ENCODE assay signal across 8 cellular contexts in genomic region chr19:50427997-50428425, GRCh38. TPM values are rescaled to one million over a fixed set of nuclear protein-coding genes. Genes with fewer than 3 reads are reported as not detected.
DNase-seq lines count a peak whose midpoint lies in the region; ATAC-seq, FAIRE-seq and TF ChIP-seq lines count a peak whose summit lies in the region.

No MANE protein-coding gene starts in this region.

- ATAC-seq in GM18505 (IDR thresholded peaks at IDR 0.05; ENCODE audit: unreplicated experiment) = no peak
- ATAC-seq in T-helper 17 cell = peak; percentile 28
- no peak for ATAC-seq in thoracic aorta (ENCODE audit: insufficient number of reproducible peaks, low FRiP score, low read depth)
- ATAC-seq in GM19023 (IDR thresholded peaks at IDR 0.05; ENCODE audit: unreplicated experiment) = no peak
- ATAC-seq in HG02885 (IDR thresholded peaks at IDR 0.05; ENCODE audit: poor library complexity, unreplicated experiment) = no peak

- no peak for TF ChIP-seq CTCF in H1 (IDR thresholded peaks at IDR 0.05; ENCODE audit: control extremely low read depth in 1 of 3, insufficient read depth in 1 of 3, low read depth in 1 of 3, low read length in 3 of 3)
- TF ChIP-seq CTCF in thoracic aorta (IDR thresholded peaks at IDR 0.05) = no peak

- H2AK5ac ChIP-seq in H1 (ENCODE audit: low read depth, low read length) = no peak overlapping the region

- no peaks in the 10 kb centered on the region for H4K20me1 ChIP-seq in H1 (replicated peaks in 1 of 2; ENCODE audit: control insufficient read depth in 1 of 2, insufficient read depth in 2 of 2, low read length in 2 of 2)

- H3K4me3 Mint-ChIP-seq in T-helper 17 cell = peak overlapping the region; percentile 58

- no peaks in the 10 kb centered on the region for H3K79me1 ChIP-seq in H1 (ENCODE audit: low read depth, low read length)

- H4K91ac ChIP-seq in H1 (replicated peaks; ENCODE audit: insufficient read length, low read length) = peak overlapping the region; percentile 42

- peak overlapping the region; percentile 46; the same call in 1 of the 2 replicates for H4K8ac ChIP-seq in H1 (ENCODE audit: extremely low read depth, insufficient read depth, low read length)

- no peak overlapping the region for H2AFZ ChIP-seq in H1 (ENCODE audit: low read length)

- H3K27me3 ChIP-seq in H1 (replicated peaks in 1 of 4; ENCODE audit: control insufficient read depth in 3 of 4, extremely low read depth in 1 of 4, insufficient read depth in 3 of 4, low read length in 3 of 4) (peaks cover 0 to 19% (median 8%) of the 10 kb centered on the region in 4 experiments; a peak in 4 of 7 replicates), thoracic aorta (replicated peaks; ENCODE audit: insufficient read depth) (peaks cover 5% of the 10 kb centered on the region)

- H3K4me3 ChIP-seq in H1 (ENCODE audit: extremely low read depth in 1 of 4, insufficient read depth in 2 of 4, low read depth in 3 of 4, low read length in 4 of 4) (peak overlapping the region in 3 of 4 experiments; percentile 11 to 50 (median 23); a peak in 5 of 8 replicates), thoracic aorta (peak overlapping the region; percentile 48)

- H3K23ac ChIP-seq in H1 (ENCODE audit: insufficient read length) = no peak overlapping the region

- no peak overlapping the region for H3K4ac ChIP-seq in H1 (replicated peaks; ENCODE audit: insufficient read length, low read depth, low read length)

- CTCF ChIA-PET in H1 (lab: Charles Lee; ENCODE audit: partially characterized antibody) = interaction anchor here (0.7 to 2.4 kb wide), 13 partner anchors 8 to 297 kb away, joined by 3 to 13 read pairs (median 3); partner anchors contain the start of genes POLD1 and SPIB

- POLR2A ChIA-PET in H1 (lab: Charles Lee; ENCODE audit: partially characterized antibody) = interaction anchor here (0.9 to 3.1 kb wide), 13 partner anchors 9 to 377 kb away, joined by 3 to 15 read pairs (median 4); partner anchors contain the start of genes POLD1 and SPIB

- peak overlapping the region; percentile 60; the same call in 1 of the 2 replicates for H2BK12ac ChIP-seq in H1 (ENCODE audit: low read depth, low read length)

- no peak for TF ChIP-seq EP300 in H1 (IDR thresholded peaks at IDR 0.05; ENCODE audit: borderline replicate concordance in 1 of 2, low read depth in 2 of 2, low read length in 2 of 2)

- H3K14ac ChIP-seq in H1 (ENCODE audit: insufficient read length) = no peak overlapping the region

- H3K56ac ChIP-seq in H1 (replicated peaks; ENCODE audit: insufficient read length, low read depth, low read length) = no peak overlapping the region

- H3K9ac ChIP-seq in H1 (replicated peaks in 1 of 4; ENCODE audit: extremely low read depth in 1 of 4, low read depth in 3 of 4, low read length in 3 of 4) = peak overlapping the region in 2 of 4 experiments; percentile 25 to 32; a peak in 4 of 7 replicates

- H2BK15ac ChIP-seq in H1 (ENCODE audit: low read length) = 0 out of 2 replicates have a peak overlapping the region, but pooled peaks have one; percentile 29

- 0 out of 2 replicates have a peak overlapping the region, but pooled peaks have one; percentile 32 for H2BK20ac ChIP-seq in H1 (ENCODE audit: low read length)

- peak overlapping the region; percentile 71; the same call in 1 of the 2 replicates for H2BK5ac ChIP-seq in H1 (ENCODE audit: low read depth, low read length)

- no peak for DNase-seq in T-helper 17 cell
- DNase-seq in H1 (ENCODE audit: low read depth in 1 of 2, low spot score in 2 of 2) = peak; percentile 62 to 84
- DNase-seq in mesenteric fat pad (ENCODE audit: low spot score) = peak; percentile 93
- DNase-seq in thoracic aorta (ENCODE audit: low spot score) = no peak
- DNase-seq in NCI-H128 (lab: John Stamatoyannopoulos, UW; ENCODE audit: unreplicated experiment) = no peak

- H3K27me3 Mint-ChIP-seq in T-helper 17 cell = peaks cover 8% of the 10 kb centered on the region

- H3K4me1 Mint-ChIP-seq in T-helper 17 cell = peaks cover 9% of the 10 kb centered on the region

- no peaks in the 10 kb centered on the region for H3K79me2 ChIP-seq in H1 (ENCODE audit: control insufficient read depth in 1 of 2, insufficient read depth in 2 of 2, low read length in 2 of 2)

- H2BK120ac ChIP-seq in H1 (replicated peaks; ENCODE audit: low read depth, low read length) = no peak overlapping the region

- WGBS in H1 (ENCODE audit: extremely low coverage in 1 of 2, insufficient coverage in 1 of 2, insufficient read length in 1 of 2, insufficient replicate concordance in 2 of 2, low coverage in 1 of 2, low lambda C conversion rate in 2 of 2, missing lambda C conversion rate in 1 of 2), 2 experiments = 9% methylated on average over 37 of the region's 38 CpGs; no CpG with 5 or more reads in 1 of the 2 experiments

- no peak for FAIRE-seq in H1 (lab: Jason Lieb, UNC)

- H3K27ac Mint-ChIP-seq in T-helper 17 cell = no peak overlapping the region

- H3K18ac ChIP-seq in H1 (ENCODE audit: extremely low read depth, low read length) = peak overlapping the region; percentile 60; the same call in 1 of the 2 replicates

- H4K5ac ChIP-seq in H1 (ENCODE audit: insufficient read length, low read depth, low read length) = no peak overlapping the region

- no peak overlapping the region for H3K27ac ChIP-seq in H1 (ENCODE audit: low read depth, low read length)
- H3K27ac ChIP-seq in thoracic aorta = no peak overlapping the region

- TF ChIP-seq POLR2A in GM18505 (IDR thresholded peaks at IDR 0.05; ENCODE audit: borderline replicate concordance, extremely low read depth, insufficient read depth, insufficient read length) = peak; percentile 41
- no peak for TF ChIP-seq POLR2A in H1 (IDR thresholded peaks at IDR 0.05; ENCODE audit: control extremely low read depth in 1 of 2, low read depth in 2 of 2, low read length in 2 of 2)

- H3K9me3 ChIP-seq in T-helper 17 cell (ENCODE audit: control insufficient read depth, low read length, poor library complexity, severe bottlenecking) (no peaks in the 10 kb centered on the region), H1 (ENCODE audit: insufficient read depth in 2 of 2, low read depth in 1 of 2, low read length in 1 of 2) (no peaks in the 10 kb centered on the region), thoracic aorta (no peaks in the 10 kb centered on the region)

- H3K4me2 ChIP-seq in H1 (ENCODE audit: insufficient read depth in 1 of 2, low read depth in 2 of 2, low read length in 2 of 2) = peak overlapping the region; percentile 52 to 73; a peak in 3 of 4 replicates

- H3K36me3 ChIP-seq in H1 (ENCODE audit: control insufficient read depth in 2 of 4, insufficient read depth in 4 of 4, low read length in 3 of 4) (no peaks in the 10 kb centered on the region), thoracic aorta (no peaks in the 10 kb centered on the region)

- peaks cover 1% of the 10 kb centered on the region for H3K36me3 Mint-ChIP-seq in T-helper 17 cell (ENCODE audit: low read depth)

- H3K23me2 ChIP-seq in H1 (ENCODE audit: low read depth, low read length) = peaks cover 3% of the 10 kb centered on the region; the same call in 1 of the 2 replicates

- no peak; a peak in 1 of 4 replicates for TF ChIP-seq RAD21 in H1 (IDR thresholded peaks at IDR 0.05 in 1 of 2, conservative IDR thresholded peaks at IDR 0.05 in 1 of 2; ENCODE audit: low read depth in 2 of 2, low read length in 2 of 2)

- H3K4me1 ChIP-seq in H1 (replicated peaks in 1 of 4; ENCODE audit: control insufficient read depth in 3 of 4, insufficient read depth in 4 of 4, low read length in 3 of 4) (peaks cover 1 to 17% (median 10%) of the 10 kb centered on the region in 4 experiments), thoracic aorta (ENCODE audit: control insufficient read depth in 1 of 2, low read depth in 2 of 2) (peaks cover 6 to 13% of the 10 kb centered on the region in 2 donors)

RNA-seq across cellular contexts. Expression of gene MYBPC2, which starts 4.7 kb away (rescaled TPM):
- total RNA-seq in T-helper 17 cell = under 1 TPM; 0.07 to 0.08 TPM
- total RNA-seq in H1 (2021; fragmentation: NEBNext Ultra II Directional; extraction: Animal tissue kit (Norgen Biotek cat#: 25700)) = 3.1 and 4.1 TPM in 2 replicates
- 1.8 and 2.7 TPM in 2 replicates for polyA plus RNA-seq in H1 (2011; rRNA removed)
- 3.3 TPM for polyA plus RNA-seq in H1 (2011; cell fraction: cytosol; rRNA removed)
- 8.8 TPM for polyA plus RNA-seq in H1 (2011; cell fraction: nucleus; rRNA removed)
- polyA plus RNA-seq in H1 (2012, experiment 1 of 2) = 1.9 to 7.3 TPM (median 5.3 TPM) in 4 replicates
- 1.5 TPM for polyA plus RNA-seq in H1 (2012, experiment 2 of 2)
- polyA plus RNA-seq in H1 (2013, experiment 1 of 2) = 2.8 TPM
- 3.1 TPM for polyA plus RNA-seq in H1 (2013, experiment 2 of 2)
- polyA minus RNA-seq in H1 (2011; rRNA and poly(A)+ RNA removed) = 2.0 and 2.5 TPM in 2 replicates
- polyA minus RNA-seq in H1 (2011; cell fraction: cytosol; rRNA and poly(A)+ RNA removed) = 1.3 TPM
- 2.8 TPM for polyA minus RNA-seq in H1 (2011; cell fraction: nucleus; rRNA and poly(A)+ RNA removed)
- total RNA-seq in mesenteric fat pad = not detected
- under 1 TPM in 1 of 2 donors, not detected in 1; 0.14 TPM for total RNA-seq in thoracic aorta

RNA-seq across cellular contexts. Expression of gene SPIB, which starts 9.3 kb away (rescaled TPM):
- total RNA-seq in T-helper 17 cell (1 to 10 TPM; 1.9 to 3.0 TPM), mesenteric fat pad (not detected), thoracic aorta (not detected)
- total RNA-seq in H1 (2021; fragmentation: NEBNext Ultra II Directional; extraction: Animal tissue kit (Norgen Biotek cat#: 25700)) = 9.6 and 11.1 TPM in 2 replicates
- 11.8 and 17.4 TPM in 2 replicates for polyA plus RNA-seq in H1 (2011; rRNA removed)
- 6.7 TPM for polyA plus RNA-seq in H1 (2011; cell fraction: cytosol; rRNA removed)
- polyA plus RNA-seq in H1 (2011; cell fraction: nucleus; rRNA removed) = 11.2 TPM
- 6.5 to 13.3 TPM (median 10.4 TPM) in 4 replicates for polyA plus RNA-seq in H1 (2012, experiment 1 of 2)
- 7.3 TPM for polyA plus RNA-seq in H1 (2012, experiment 2 of 2)
- polyA plus RNA-seq in H1 (2013, experiment 1 of 2) = 13.0 TPM
- polyA plus RNA-seq in H1 (2013, experiment 2 of 2) = 14.7 TPM
- polyA minus RNA-seq in H1 (2011; rRNA and poly(A)+ RNA removed) = 3.5 and 5.2 TPM in 2 replicates
- 3.7 TPM for polyA minus RNA-seq in H1 (2011; cell fraction: cytosol; rRNA and poly(A)+ RNA removed)
- 2.6 TPM for polyA minus RNA-seq in H1 (2011; cell fraction: nucleus; rRNA and poly(A)+ RNA removed)

RNA-seq across cellular contexts. Expression of gene POLD1, which starts 43.9 kb away (rescaled TPM):
- 10 to 100 TPM; 23.5 to 26.6 TPM for total RNA-seq in T-helper 17 cell
- total RNA-seq in H1 (2021; fragmentation: NEBNext Ultra II Directional; extraction: Animal tissue kit (Norgen Biotek cat#: 25700)) = 141 and 149 TPM in 2 replicates
- polyA plus RNA-seq in H1 (2011; rRNA removed) = 142 and 191 TPM in 2 replicates
- 136 TPM for polyA plus RNA-seq in H1 (2011; cell fraction: cytosol; rRNA removed)
- polyA plus RNA-seq in H1 (2011; cell fraction: nucleus; rRNA removed) = 435 TPM
- polyA plus RNA-seq in H1 (2012, experiment 1 of 2) = 86.1 to 170 TPM (median 149 TPM) in 4 replicates
- polyA plus RNA-seq in H1 (2012, experiment 2 of 2) = 109 TPM
- polyA plus RNA-seq in H1 (2013, experiment 1 of 2) = 81.0 TPM
- polyA plus RNA-seq in H1 (2013, experiment 2 of 2) = 72.1 TPM
- polyA minus RNA-seq in H1 (2011; rRNA and poly(A)+ RNA removed) = 57.8 and 65.0 TPM in 2 replicates
- polyA minus RNA-seq in H1 (2011; cell fraction: cytosol; rRNA and poly(A)+ RNA removed) = 137 TPM
- polyA minus RNA-seq in H1 (2011; cell fraction: nucleus; rRNA and poly(A)+ RNA removed) = 137 TPM
- total RNA-seq in mesenteric fat pad = 13.9 TPM
- 10 to 100 TPM; 12.8 to 39.5 TPM for total RNA-seq in thoracic aorta

RNA-seq across cellular contexts. Expression of gene EMC10, which starts 48.3 kb away (rescaled TPM):
- total RNA-seq in T-helper 17 cell = 10 to 100 TPM; 76.6 to 78.5 TPM
- 103 and 105 TPM in 2 replicates for total RNA-seq in H1 (2021; fragmentation: NEBNext Ultra II Directional; extraction: Animal tissue kit (Norgen Biotek cat#: 25700))
- 77.6 and 107 TPM in 2 replicates for polyA plus RNA-seq in H1 (2011; rRNA removed)
- polyA plus RNA-seq in H1 (2011; cell fraction: cytosol; rRNA removed) = 75.9 TPM
- polyA plus RNA-seq in H1 (2011; cell fraction: nucleus; rRNA removed) = 70.6 TPM
- 56.1 to 88.6 TPM (median 80.3 TPM) in 4 replicates for polyA plus RNA-seq in H1 (2012, experiment 1 of 2)
- polyA plus RNA-seq in H1 (2012, experiment 2 of 2) = 93.7 TPM
- 103 TPM for polyA plus RNA-seq in H1 (2013, experiment 1 of 2)
- polyA plus RNA-seq in H1 (2013, experiment 2 of 2) = 124 TPM
- polyA minus RNA-seq in H1 (2011; rRNA and poly(A)+ RNA removed) = 12.5 and 15.9 TPM in 2 replicates
- 45.6 TPM for polyA minus RNA-seq in H1 (2011; cell fraction: cytosol; rRNA and poly(A)+ RNA removed)
- 21.1 TPM for polyA minus RNA-seq in H1 (2011; cell fraction: nucleus; rRNA and poly(A)+ RNA removed)
- 53.3 TPM for total RNA-seq in mesenteric fat pad
- total RNA-seq in thoracic aorta = 100 to 1,000 TPM in 1 of 2 donors, 10 to 100 TPM in 1; 85.6 to 139 TPM

RNA-seq across cellular contexts. Expression of gene GARIN5A, which starts 48.6 kb away (rescaled TPM):
- total RNA-seq in T-helper 17 cell (under 1 TPM in 1 of 2 donors, not detected in 1; 0.22 TPM), mesenteric fat pad (0.35 TPM), thoracic aorta (under 1 TPM in 1 of 2 donors, not detected in 1; 0.56 TPM)
- total RNA-seq in H1 (2021; fragmentation: NEBNext Ultra II Directional; extraction: Animal tissue kit (Norgen Biotek cat#: 25700)) = 8.1 and 9.1 TPM in 2 replicates
- polyA plus RNA-seq in H1 (2011; rRNA removed) = 18.5 and 31.5 TPM in 2 replicates
- 17.2 TPM for polyA plus RNA-seq in H1 (2011; cell fraction: cytosol; rRNA removed)
- 18.7 TPM for polyA plus RNA-seq in H1 (2011; cell fraction: nucleus; rRNA removed)
- 6.0 to 10.7 TPM (median 8.0 TPM) in 4 replicates for polyA plus RNA-seq in H1 (2012, experiment 1 of 2)
- polyA plus RNA-seq in H1 (2012, experiment 2 of 2) = 10.8 TPM
- polyA plus RNA-seq in H1 (2013, experiment 1 of 2) = 10.7 TPM
- 10.1 TPM for polyA plus RNA-seq in H1 (2013, experiment 2 of 2)
- polyA minus RNA-seq in H1 (2011; rRNA and poly(A)+ RNA removed) = 1.7 and 2.5 TPM in 2 replicates
- polyA minus RNA-seq in H1 (2011; cell fraction: cytosol; rRNA and poly(A)+ RNA removed) = 5.8 TPM
- polyA minus RNA-seq in H1 (2011; cell fraction: nucleus; rRNA and poly(A)+ RNA removed) = 4.2 TPM

Comparison
In these comparisons a context has a peak if more than half of its experiments do, and no peak if none do; other contexts are left out.
1. DNase-seq: peak in H1 (2 of 2) and mesenteric fat pad (single experiment); none in T-helper 17 cell (0 of 3), thoracic aorta (single experiment) and NCI-H128 (single experiment).